ENCODE assay signal across 20 cellular contexts in genomic region chr5:59102437-59102836, GRCh38.
"Had no signal": no experiment of that assay in that cellular context is flagged by ENCODE, and none has a peak within 500 bp of the region (broad histone marks: within the 10 kb centered on the region; RNA-seq: fewer than 3 reads in every experiment).

No MANE protein-coding gene starts in this region.

- H3K36me3 ChIP-seq: neural progenitor cell, ovary, upper lobe of left lung, uterus had no signal

- H3K4me3 ChIP-seq: coronary artery, lung, neural progenitor cell, ovary, upper lobe of left lung, uterus had no signal

- H3K27me3 Mint-ChIP-seq: natural killer cell treated with Interleukin-12 subunit alpha and Interleukin-12 subunit beta and Interleukin-15 and Interleukin-18, amount 100 ng/mL, for 72 hours; stimulated activated memory B cell treated with anti-CD40 and anti-IgM and Interleukin-4, amounts not matched to agents 10 μg/mL and 1 μg/mL and 100 μg/mL, for 72 hours had no signal

- H3K27ac Mint-ChIP-seq: neural progenitor cell; stimulated activated memory B cell treated with anti-CD40 and anti-IgM and Interleukin-4, amounts not matched to agents 10 μg/mL and 1 μg/mL and 100 μg/mL, for 72 hours had no signal

- H3K27me3 ChIP-seq: neural progenitor cell, ovary, upper lobe of left lung, uterus had no signal

- H3K9me3 ChIP-seq: ovary, upper lobe of left lung, uterus had no signal

- H3K9me3 Mint-ChIP-seq: natural killer cell treated with Interleukin-12 subunit alpha and Interleukin-12 subunit beta and Interleukin-15 and Interleukin-18, amount 100 ng/mL, for 72 hours; neural progenitor cell; stimulated activated memory B cell treated with anti-CD40 and anti-IgM and Interleukin-4, amounts not matched to agents 10 μg/mL and 1 μg/mL and 100 μg/mL, for 72 hours had no signal

- H3K9ac ChIP-seq: neural progenitor cell had no signal

- DNase-seq: effector CD4-positive, alpha-beta T cell; foreskin melanocyte; head of caudate nucleus; hippocampal formation; left colon; left ventricle myocardium superior; mesenchymal stem cell; midbrain; nucleus accumbens; ovary; right cardiac atrium; stimulated activated CD4-positive, alpha-beta T cell treated with anti-CD3 and anti-CD28 coated beads, Interleukin-4, amount 100 ng/mL, for 1 hour; stimulated activated CD8-positive, alpha-beta memory T cell treated with anti-CD3 and anti-CD28 coated beads, Interleukin-4, amount 100 ng/mL, for 48 hours; upper lobe of left lung; uterus had no signal

- H3K27ac ChIP-seq: coronary artery, neural progenitor cell, ovary, upper lobe of left lung, uterus had no signal

- ATAC-seq: left colon; left ventricle myocardium superior; natural killer cell treated with Interleukin-12 subunit alpha and Interleukin-12 subunit beta and Interleukin-15 and Interleukin-18, amount 100 ng/mL, for 72 hours; right cardiac atrium; stimulated activated memory B cell treated with anti-CD40 and anti-IgM and Interleukin-4, amounts not matched to agents 10 μg/mL and 1 μg/mL and 100 μg/mL, for 72 hours had no signal

- H3K36me3 Mint-ChIP-seq: neural progenitor cell; stimulated activated memory B cell treated with anti-CD40 and anti-IgM and Interleukin-4, amounts not matched to agents 10 μg/mL and 1 μg/mL and 100 μg/mL, for 72 hours had no signal

- H3K4me2 ChIP-seq: neural progenitor cell had no signal

- H3K4me3 Mint-ChIP-seq: natural killer cell treated with Interleukin-12 subunit alpha and Interleukin-12 subunit beta and Interleukin-15 and Interleukin-18, amount 100 ng/mL, for 72 hours; neural progenitor cell; stimulated activated memory B cell treated with anti-CD40 and anti-IgM and Interleukin-4, amounts not matched to agents 10 μg/mL and 1 μg/mL and 100 μg/mL, for 72 hours had no signal

- H2AFZ ChIP-seq: neural progenitor cell had no signal

- H3K4me1 ChIP-seq: uterus had no signal

- H3K4me1 Mint-ChIP-seq: stimulated activated memory B cell treated with anti-CD40 and anti-IgM and Interleukin-4, amounts not matched to agents 10 μg/mL and 1 μg/mL and 100 μg/mL, for 72 hours had no signal
